ENCODE assay signal across 10 cellular contexts in the genomic region with DNA sequence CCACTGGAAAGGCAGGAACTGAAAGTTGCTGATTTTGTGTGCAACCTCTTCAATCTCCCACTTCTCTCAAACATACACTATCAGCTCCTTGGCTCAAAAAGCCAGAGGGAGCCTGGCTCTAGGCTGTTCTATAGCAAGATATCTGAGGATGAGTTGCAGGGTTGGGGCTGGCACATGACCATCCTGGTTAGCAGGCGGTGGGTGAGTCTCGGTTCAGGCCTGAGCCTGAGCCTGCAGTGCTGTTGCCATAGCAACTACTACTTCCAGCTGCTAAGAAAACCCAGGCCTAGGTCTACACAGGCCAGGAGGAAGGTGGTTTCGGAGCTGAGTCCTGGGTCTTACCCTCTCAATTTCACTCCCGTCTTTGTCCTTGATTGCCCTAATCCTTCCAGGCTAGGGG. TPM values are rescaled to one million over a fixed set of nuclear protein-coding genes. Genes with fewer than 3 reads are reported as not detected.
DNase-seq lines count a peak whose midpoint lies in the region; ATAC-seq and TF ChIP-seq lines count a peak whose summit lies in the region.
"Had no signal": no experiment of that assay in that cellular context is flagged by ENCODE, and none has a peak within 500 bp of the region (broad histone marks: within the 10 kb centered on the region; RNA-seq: fewer than 3 reads in every experiment).

No MANE protein-coding gene starts in this region.

- no peaks in the 10 kb centered on the region for H3K9me3 ChIP-seq in right atrium auricular region

- ATAC-seq in HG03025 (IDR thresholded peaks at IDR 0.05; ENCODE audit: low FRiP score, unreplicated experiment) = no peak
- ATAC-seq in GM19455 (IDR thresholded peaks at IDR 0.05; ENCODE audit: unreplicated experiment) = no peak

- intact Hi-C loops in cardiac septum (cut with DNase I) = no loop called here

- H3K4me1 ChIP-seq in right atrium auricular region = peaks cover 0 to 36% of the 10 kb centered on the region in 2 donors

- no peak for TF ChIP-seq CTCF in right atrium auricular region (IDR thresholded peaks at IDR 0.05)

- no peak for DNase-seq in right atrium auricular region (ENCODE audit: low spot score)
- no peak for DNase-seq in cardiac septum (ENCODE audit: low spot score)
- peak; percentile 80 for DNase-seq in amniotic epithelial cell (ENCODE audit: low read depth)
- peak; percentile 14 for DNase-seq in kidney tubule cell (ENCODE audit: low spot score)
- no peak for DNase-seq in mucosa of gallbladder (ENCODE audit: low spot score)
- no peak for DNase-seq in activated effector memory CD4-positive, alpha-beta T cell treated with anti-CD3 and anti-CD28 coated beads, Interleukin-2, amount 50 U/mL, for 16 hours
- DNase-seq: activated CD4-positive, alpha-beta T cell treated with anti-CD3 and anti-CD28 coated beads, Interleukin-2, amount 50 U/mL, for 4 hours; effector memory CD4-positive, alpha-beta T cell had no signal

- no peak overlapping the region for H3K4me3 ChIP-seq in right atrium auricular region

- no peaks in the 10 kb centered on the region for H3K27me3 ChIP-seq in right atrium auricular region

- no peaks in the 10 kb centered on the region for H3K36me3 ChIP-seq in right atrium auricular region

- H3K27ac ChIP-seq in right atrium auricular region = peak overlapping the region; percentile 41 to 60

RNA-seq across cellular contexts. Expression of a gene that starts 39.0 kb away (rescaled TPM):
- total RNA-seq in right atrium auricular region = 10 to 100 TPM; 45.3 to 48.6 TPM
- total RNA-seq in cardiac septum = 57.8 TPM
- 41.1 TPM for total RNA-seq in mucosa of gallbladder

RNA-seq across cellular contexts. Expression of a gene that starts 39.1 kb away (rescaled TPM):
- total RNA-seq in right atrium auricular region = 1 to 10 TPM in 1 of 2 donors, under 1 TPM in 1; 0.90 to 1.1 TPM
- total RNA-seq in cardiac septum = 0.83 TPM
- 0.66 TPM for total RNA-seq in mucosa of gallbladder

Comparison
In these comparisons a context has a peak if more than half of its experiments do, and no peak if none do; other contexts are left out.
1. DNase-seq: peak in amniotic epithelial cell (single experiment) and kidney tubule cell (single experiment); none in right atrium auricular region (single experiment), cardiac septum (single experiment), mucosa of gallbladder (single experiment) and activated effector memory CD4-positive, alpha-beta T cell treated with anti-CD3 and anti-CD28 coated beads, Interleukin-2, amount 50 U/mL, for 16 hours (single experiment).